In the genomic region with DNA sequence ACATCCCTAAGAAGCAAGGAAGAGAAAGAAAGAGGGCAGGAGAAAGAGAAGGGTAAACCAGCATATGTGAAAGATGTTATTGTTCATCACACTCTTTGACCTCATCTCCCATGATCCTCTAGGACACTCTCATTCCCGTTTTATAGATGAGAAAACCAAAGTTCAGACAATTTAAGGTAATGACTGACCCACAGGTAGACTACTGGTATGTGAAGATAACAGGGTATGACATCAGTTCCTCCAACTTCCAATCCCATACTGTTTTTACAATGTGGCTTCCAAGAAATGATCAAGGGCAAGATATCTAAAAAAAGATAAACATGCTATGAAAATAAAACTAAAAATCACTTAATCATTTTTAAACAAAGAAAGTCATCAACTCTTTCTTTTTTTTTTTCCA, we compare ENCODE assay signal across 33 cellular contexts.
"Had no signal": no experiment of that assay in that cellular context is flagged by ENCODE, and none has a peak within 500 bp of the region (broad histone marks: within the 10 kb centered on the region; RNA-seq: fewer than 3 reads in every experiment).

No MANE protein-coding gene starts in this region.

- H3K27me3 ChIP-seq: adrenal gland, brain microvascular endothelial cell, MG63 had no signal

- H3K9me3 ChIP-seq: adrenal gland, MG63 had no signal

- H3K27ac Mint-ChIP-seq: activated CD4-positive, alpha-beta T cell treated with anti-CD3 and anti-CD28 coated beads for 36 hours; activated CD4-positive, alpha-beta T cell treated with anti-CD3 and anti-CD28 coated beads, Interleukin-2, amount 10 ng/mL, durations not matched to agents 7 days and 5 days; activated CD8-positive, alpha-beta T cell treated with anti-CD3 and anti-CD28 coated beads, Interleukin-2, amount 10 ng/mL, durations not matched to agents 7 days and 5 days; activated naive CD4-positive, alpha-beta T cell treated with anti-CD3 and anti-CD28 coated beads for 36 hours; activated naive CD4-positive, alpha-beta T cell treated with anti-CD3 and anti-CD28 coated beads, Interleukin-2, amount 50 U/mL, for 72 hours; activated T-helper 1 cell treated with anti-CD3 and anti-CD28 coated beads, Interleukin-12 subunit alpha, Interleukin-12 subunit beta, Interleukin-2, Interleukin-4 antibody, amounts not matched to agents 30 ng/mL and 10 ng/mL and 1 ng/mL, durations not matched to agents 14 hours and 24 hours and 36 hours; T-helper 1 cell treated with Interleukin-12 subunit alpha and Interleukin-12 subunit beta and Interleukin-4 antibody, amounts not matched to agents 30 μg/mL and 1 μg/mL, for 36 hours; T-helper 2 cell treated with Interferon-gamma antibody and Interleukin-4, amounts not matched to agents 5 μg/mL and 100 μg/mL, for 36 hours had no signal

- H3K27me3 Mint-ChIP-seq: central memory CD8-positive, alpha-beta T cell had no signal

- H3K36me3 ChIP-seq: adrenal gland, brain microvascular endothelial cell, MG63 had no signal

- H3K27ac ChIP-seq: brain microvascular endothelial cell, PC-9 had no signal

- DNase-seq: activated CD4-positive, alpha-beta T cell treated with anti-CD3 and anti-CD28 coated beads for 36 hours; activated CD4-positive, alpha-beta T cell treated with anti-CD3 and anti-CD28 coated beads, Interleukin-2, amount 10 ng/mL, durations not matched to agents 7 days and 5 days; activated CD4-positive, alpha-beta T cell treated with anti-CD3 and anti-CD28 coated beads, Interleukin-2, amount 50 U/mL, for 48 hours; activated CD8-positive, alpha-beta memory T cell treated with anti-CD3 and anti-CD28 coated beads, Interleukin-2, amount 50 U/mL, for 4 hours; activated CD8-positive, alpha-beta T cell treated with anti-CD3 and anti-CD28 coated beads, Interleukin-2, amount 10 ng/mL, durations not matched to agents 7 days and 5 days; activated gamma-delta T cell treated with Interleukin-2 at 50 U/mL for 16 hours; activated naive CD4-positive, alpha-beta T cell treated with anti-CD3 and anti-CD28 coated beads for 36 hours; activated T-cell treated with anti-CD3 and anti-CD28 coated beads for 4 hours; activated T-cell treated with anti-CD3 and anti-CD28 coated beads, Interleukin-2, amount 50 U/mL, for 4 hours; adrenal gland; Kasumi-1; KG1; MG63; NCI-H1048; NCI-H1105 treated with DMSO at 0.1 percent for 48 hours; NCI-H1436; NCI-H1694; NCI-H1930; NCI-H2081 treated with DMSO at 0.1 percent for 48 hours; NCI-H226; NCI-H446 treated with DMSO at 0.1 percent for 48 hours; NCI-H524; NCI-H69; PC-9; Right ventricle myocardium superior had no signal

- H3K4me3 Mint-ChIP-seq: activated CD4-positive, alpha-beta T cell treated with anti-CD3 and anti-CD28 coated beads for 36 hours; activated CD4-positive, alpha-beta T cell treated with anti-CD3 and anti-CD28 coated beads, Interleukin-2, amount 10 ng/mL, durations not matched to agents 7 days and 5 days; activated CD8-positive, alpha-beta T cell treated with anti-CD3 and anti-CD28 coated beads, Interleukin-2, amount 10 ng/mL, durations not matched to agents 7 days and 5 days; activated naive CD4-positive, alpha-beta T cell treated with anti-CD3 and anti-CD28 coated beads for 36 hours; activated T-cell treated with anti-CD3 and anti-CD28 coated beads, Interleukin-2, amount 50 U/mL, for 4 hours; activated T-helper 1 cell treated with anti-CD3 and anti-CD28 coated beads, Interleukin-12 subunit alpha, Interleukin-12 subunit beta, Interleukin-2, Interleukin-4 antibody, amounts not matched to agents 30 ng/mL and 10 ng/mL and 1 ng/mL, durations not matched to agents 14 hours and 24 hours and 36 hours; central memory CD8-positive, alpha-beta T cell; T-helper 1 cell treated with Interleukin-12 subunit alpha and Interleukin-12 subunit beta and Interleukin-4 antibody, amounts not matched to agents 30 μg/mL and 1 μg/mL, for 36 hours; T-helper 2 cell treated with Interferon-gamma antibody and Interleukin-4, amounts not matched to agents 5 μg/mL and 100 μg/mL, for 36 hours; WTC11 had no signal

- H3K36me3 Mint-ChIP-seq: activated naive CD4-positive, alpha-beta T cell treated with anti-CD3 and anti-CD28 coated beads, Interleukin-2, amount 50 U/mL, for 72 hours; WTC11 had no signal

- H3K9me3 Mint-ChIP-seq: activated naive CD4-positive, alpha-beta T cell treated with anti-CD3 and anti-CD28 coated beads for 36 hours; activated T-cell treated with anti-CD3 and anti-CD28 coated beads, Interleukin-2, amount 50 U/mL, for 4 hours; activated T-helper 1 cell treated with anti-CD3 and anti-CD28 coated beads, Interleukin-12 subunit alpha, Interleukin-12 subunit beta, Interleukin-2, Interleukin-4 antibody, amounts not matched to agents 30 ng/mL and 10 ng/mL and 1 ng/mL, durations not matched to agents 14 hours and 24 hours and 36 hours; central memory CD8-positive, alpha-beta T cell; T-helper 1 cell treated with Interleukin-12 subunit alpha and Interleukin-12 subunit beta and Interleukin-4 antibody, amounts not matched to agents 30 μg/mL and 1 μg/mL, for 36 hours; T-helper 2 cell treated with Interferon-gamma antibody and Interleukin-4, amounts not matched to agents 5 μg/mL and 100 μg/mL, for 36 hours; WTC11 had no signal

- ATAC-seq: activated CD4-positive, alpha-beta T cell treated with anti-CD3 and anti-CD28 coated beads for 36 hours; activated CD4-positive, CD25-positive, alpha-beta regulatory T cell treated with anti-CD3 and anti-CD28 coated beads, Interleukin-2, amount 50 U/mL, for 24 hours; activated CD8-positive, alpha-beta T cell treated with anti-CD3 and anti-CD28 coated beads, Interleukin-2, amount 10 ng/mL, durations not matched to agents 7 days and 5 days; activated naive CD4-positive, alpha-beta T cell treated with anti-CD3 and anti-CD28 coated beads, Interleukin-2, amount 50 U/mL, for 72 hours; activated T-cell treated with anti-CD3 and anti-CD28 coated beads, Interleukin-2, amount 50 U/mL, for 4 hours had no signal

- H3K4me3 ChIP-seq: adrenal gland, MG63, PC-9 had no signal
